Comparison of ENCODE assay signal across 8 cellular contexts in the genomic region with DNA sequence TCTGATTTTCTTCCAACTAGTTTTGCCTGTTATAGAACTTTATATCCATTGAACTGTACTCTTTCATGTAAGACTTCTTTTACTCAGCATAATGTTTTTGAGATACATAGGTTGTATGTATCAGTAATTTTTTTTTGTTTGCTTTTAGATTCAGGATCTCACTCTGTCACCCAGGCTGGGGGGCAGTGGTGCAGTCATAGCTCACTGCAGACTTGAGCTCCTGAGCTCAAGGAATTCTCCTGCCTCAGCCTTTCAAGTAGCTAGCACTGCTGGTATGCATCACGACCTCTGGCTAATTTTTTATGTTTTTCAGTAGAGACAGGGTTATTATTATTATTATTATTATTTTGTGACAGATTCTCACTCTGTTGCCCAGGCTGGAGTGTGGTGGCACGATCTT.
DNase-seq lines count a peak whose midpoint lies in the region; ATAC-seq lines count a peak whose summit lies in the region.

No MANE protein-coding gene starts in this region.

- H3K27me3 Mint-ChIP-seq in T-helper 2 cell treated with Interferon-gamma antibody and Interleukin-4, amounts not matched to agents 5 μg/mL and 100 μg/mL, for 36 hours (ENCODE audit: low read depth): no peaks in the 10 kb centered on the region
- no peaks in the 10 kb centered on the region for H3K27me3 Mint-ChIP-seq in activated CD4-positive, alpha-beta memory T cell treated with anti-CD3 and anti-CD28 coated beads for 36 hours

- H3K27ac Mint-ChIP-seq in T-helper 2 cell treated with Interferon-gamma antibody and Interleukin-4, amounts not matched to agents 5 μg/mL and 100 μg/mL, for 36 hours: peak overlapping the region; percentile 60
- no peak overlapping the region for H3K27ac Mint-ChIP-seq in activated CD4-positive, alpha-beta memory T cell treated with anti-CD3 and anti-CD28 coated beads for 36 hours

- POLR2A ChIA-PET in activated CD4-positive, alpha-beta memory T cell treated with anti-CD3 and anti-CD28 coated beads for 36 hours (lab: Charles Lee): interaction anchor here (1.4 to 1.9 kb wide), 3 partner anchors 27 to 65 kb away, joined by 3 to 10 read pairs (median 6); partner anchors contain the start of gene DDHD1

- no peaks in the 10 kb centered on the region for H3K36me3 ChIP-seq in stomach smooth muscle (ENCODE audit: control insufficient read depth in 2 of 2, insufficient read depth in 2 of 2, low read length in 2 of 2)

- CTCF ChIA-PET in activated CD4-positive, alpha-beta memory T cell treated with anti-CD3 and anti-CD28 coated beads for 36 hours (lab: Charles Lee): interaction anchor here (0.7 to 1.7 kb wide), 14 partner anchors 12 to 301 kb away, joined by 3 to 12 read pairs (median 4); partner anchors contain the start of gene DDHD1

- H3K36me3 Mint-ChIP-seq in T-helper 2 cell treated with Interferon-gamma antibody and Interleukin-4, amounts not matched to agents 5 μg/mL and 100 μg/mL, for 36 hours (ENCODE audit: low read depth): no peaks in the 10 kb centered on the region
- no peaks in the 10 kb centered on the region for H3K36me3 Mint-ChIP-seq in activated CD4-positive, alpha-beta memory T cell treated with anti-CD3 and anti-CD28 coated beads for 36 hours

- H3K9me3 Mint-ChIP-seq in T-helper 2 cell treated with Interferon-gamma antibody and Interleukin-4, amounts not matched to agents 5 μg/mL and 100 μg/mL, for 36 hours: no peaks in the 10 kb centered on the region
- H3K9me3 Mint-ChIP-seq in activated CD4-positive, alpha-beta memory T cell treated with anti-CD3 and anti-CD28 coated beads for 36 hours: no peaks in the 10 kb centered on the region

- no peak for DNase-seq in T-helper 2 cell treated with Interferon-gamma antibody and Interleukin-4, amounts not matched to agents 5 μg/mL and 100 μg/mL, for 36 hours (ENCODE audit: low spot score)
- no peak for DNase-seq in T-helper 2 cell
- no peak for DNase-seq in activated CD4-positive, alpha-beta memory T cell treated with anti-CD3 and anti-CD28 coated beads for 36 hours
- DNase-seq in NCI-H1436 (lab: John Stamatoyannopoulos, UW): no peak
- no peak for DNase-seq in anterior cingulate cortex (lab: John Stamatoyannopoulos, UW)

- H3K4me1 ChIP-seq in stomach smooth muscle (ENCODE audit: control insufficient read depth, insufficient read depth, low read length): peaks cover 6% of the 10 kb centered on the region

- H3K9me3 ChIP-seq in iPS-18c (ENCODE audit: control insufficient read depth, insufficient read depth, low read length) (peaks cover 4% of the 10 kb centered on the region), stomach smooth muscle (ENCODE audit: control insufficient read depth in 2 of 2, low read length in 2 of 2) (no peaks in the 10 kb centered on the region)

- H3K9ac ChIP-seq in stomach smooth muscle (ENCODE audit: low read length in 2 of 2): peak overlapping the region; percentile 53 to 62

- no peak for ATAC-seq in HG03442 (IDR thresholded peaks at IDR 0.05; ENCODE audit: unreplicated experiment)

- H3K27me3 ChIP-seq in stomach smooth muscle (ENCODE audit: control insufficient read depth in 1 of 2, insufficient read depth in 2 of 2, low read length in 2 of 2): no peaks in the 10 kb centered on the region

- peaks cover 12% of the 10 kb centered on the region for H3K4me1 Mint-ChIP-seq in T-helper 2 cell treated with Interferon-gamma antibody and Interleukin-4, amounts not matched to agents 5 μg/mL and 100 μg/mL, for 36 hours (ENCODE audit: low read depth)
- H3K4me1 Mint-ChIP-seq in activated CD4-positive, alpha-beta memory T cell treated with anti-CD3 and anti-CD28 coated beads for 36 hours (ENCODE audit: low read depth): peaks cover 5% of the 10 kb centered on the region

- no peak overlapping the region for H3K27ac ChIP-seq in stomach smooth muscle (ENCODE audit: low read length)

- peak overlapping the region; percentile 89 for H3K4me3 Mint-ChIP-seq in T-helper 2 cell treated with Interferon-gamma antibody and Interleukin-4, amounts not matched to agents 5 μg/mL and 100 μg/mL, for 36 hours
- peak overlapping the region; percentile 80 for H3K4me3 Mint-ChIP-seq in activated CD4-positive, alpha-beta memory T cell treated with anti-CD3 and anti-CD28 coated beads for 36 hours

- intact Hi-C loops in activated CD4-positive, alpha-beta memory T cell treated with anti-CD3 and anti-CD28 coated beads for 36 hours (cut with micrococcal nuclease): loop anchor here (5.0 kb wide), 1 partner anchor 36 kb away; no protein-coding TSS in a partner anchor

- H3K4me3 ChIP-seq in iPS-18c (ENCODE audit: insufficient read depth, low read depth, low read length) (peak overlapping the region; percentile 52; the same call in 1 of the 2 replicates), stomach smooth muscle (ENCODE audit: low read length in 2 of 2) (peak overlapping the region; percentile 66 to 74)
